In the genomic region with DNA sequence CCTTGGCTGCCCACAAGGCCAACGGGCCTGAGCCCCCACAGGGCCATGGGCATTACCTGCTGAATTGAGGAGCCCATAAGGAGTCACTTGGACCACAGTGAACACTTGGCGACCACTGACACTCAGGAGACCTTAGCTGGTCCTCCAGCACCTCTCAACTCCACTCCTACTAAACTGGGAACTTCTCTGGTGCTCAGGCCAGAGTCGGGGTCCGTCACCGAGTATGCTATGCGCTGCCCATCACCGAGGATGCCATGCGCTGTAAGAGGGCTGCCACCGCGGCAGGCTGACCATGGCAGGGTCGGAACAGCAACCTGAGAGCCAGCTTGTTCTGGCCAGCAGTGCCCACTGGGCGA, we compare ENCODE assay signal across 1 cellular context.
TF ChIP-seq lines count a peak whose summit lies in the region.

No MANE protein-coding gene starts in this region.

TF ChIP-seq in HCT116, 20 proteins besides CTCF, POLR2A, EP300 and RAD21 (continued from another document):
- no peak for TF ChIP-seq ZNF274 (IDR thresholded peaks at IDR 0.05; ENCODE audit: low read depth, low read length)
- no peak for TF ChIP-seq CBX3 (IDR thresholded peaks at IDR 0.05; ENCODE audit: low read depth)
- TF ChIP-seq EZH2phosphoT487 (IDR thresholded peaks at IDR 0.05; ENCODE audit: borderline replicate concordance): no peak
- TF ChIP-seq YY1 (IDR thresholded peaks at IDR 0.05; ENCODE audit: extremely low read depth, insufficient replicate concordance, low read depth, low read length): no peak
- TF ChIP-seq SRF (IDR thresholded peaks at IDR 0.05; ENCODE audit: low read depth): no peak
- TF ChIP-seq, protein P1, sequence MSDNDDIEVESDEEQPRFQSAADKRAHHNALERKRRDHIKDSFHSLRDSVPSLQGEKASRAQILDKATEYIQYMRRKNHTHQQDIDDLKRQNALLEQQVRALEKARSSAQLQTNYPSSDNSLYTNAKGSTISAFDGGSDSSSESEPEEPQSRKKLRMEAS (IDR thresholded peaks at IDR 0.05): no peak
- no peak for TF ChIP-seq ELF1 (IDR thresholded peaks at IDR 0.05; ENCODE audit: borderline replicate concordance, low read depth)
- no peak for TF ChIP-seq FOSL1 (IDR thresholded peaks at IDR 0.05; ENCODE audit: low read depth)
TF ChIP-seq in HCT116: peak in this region for 0.
